Comparison of ENCODE assay signal across 9 cellular contexts in the genomic region with DNA sequence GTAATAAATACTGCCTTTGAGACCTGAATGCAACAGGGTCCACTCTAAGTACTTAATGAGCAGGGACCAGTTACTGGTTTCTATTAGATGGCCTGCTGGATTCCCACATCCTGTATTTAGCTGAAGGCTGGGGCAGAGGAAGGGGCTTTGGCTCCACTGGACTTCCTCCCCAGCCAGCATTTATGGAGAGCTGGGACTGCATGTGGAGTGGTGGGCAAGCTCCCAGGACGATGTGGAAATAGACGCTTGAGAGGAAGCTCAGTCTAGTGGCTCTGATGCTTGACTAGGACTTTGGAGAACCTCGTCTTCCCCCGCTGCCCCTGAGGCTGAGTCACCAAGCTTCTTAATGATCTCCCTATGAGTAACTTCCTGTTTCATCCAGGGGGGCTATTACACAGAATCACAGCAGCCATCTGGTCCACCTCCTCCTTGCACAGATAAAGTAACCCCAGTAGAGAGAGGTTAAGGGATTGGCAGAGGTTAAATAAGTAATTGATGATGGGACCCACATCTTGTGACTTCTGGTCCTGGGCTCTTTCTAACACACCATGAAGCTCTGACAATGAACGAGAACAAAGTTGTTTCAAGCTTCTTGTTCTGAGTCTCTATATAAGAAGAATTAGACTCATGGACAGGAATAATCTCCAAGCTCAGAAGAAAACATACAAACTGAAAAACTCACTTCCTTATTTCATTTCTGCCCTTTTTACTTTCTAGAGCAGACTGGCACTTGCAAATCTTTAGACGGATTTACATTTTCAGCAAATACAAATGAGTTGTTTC.
DNase-seq lines count a peak whose midpoint lies in the region; ATAC-seq, FAIRE-seq and TF ChIP-seq lines count a peak whose summit lies in the region.
"Had no signal": no experiment of that assay in that cellular context is flagged by ENCODE, and none has a peak within 500 bp of the region (broad histone marks: within the 10 kb centered on the region; RNA-seq: fewer than 3 reads in every experiment).

No MANE protein-coding gene starts in this region.

- no peak overlapping the region for H2BK15ac ChIP-seq in H9 (ENCODE audit: low read depth, low read length)

- no peak overlapping the region for H3K56ac ChIP-seq in H9 (ENCODE audit: insufficient read length, low read depth, low read length)

- H4K20me1 ChIP-seq in fibroblast of lung (ENCODE audit: control insufficient read depth, extremely low read depth, insufficient read depth, low read length) (no peaks in the 10 kb centered on the region), H9 (ENCODE audit: control insufficient read depth, insufficient read depth, insufficient read length) (no peaks in the 10 kb centered on the region)

- DNase-seq in GF-D8 (lab: John Stamatoyannopoulos, UW) (peak; percentile 24), SKM-1 (lab: John Stamatoyannopoulos, UW; ENCODE audit: unreplicated experiment) (peak; percentile 28), fibroblast of lung (ENCODE audit: low read depth in 2 of 2) (peak; percentile 97 to 99), pancreas (peak in 2 of 6 donors; percentile 38), H7 (no peak), H9 (no peak)

- no peak for FAIRE-seq in pancreas (lab: Jason Lieb, UNC)

- H3K18ac ChIP-seq in H9 (ENCODE audit: insufficient read length, low read depth, low read length) = no peak overlapping the region

- no peak overlapping the region for H3T11ph ChIP-seq in H9 (ENCODE audit: low read length)

- H3K27ac Mint-ChIP-seq in H9 = peak overlapping the region in 1 of 3 experiments; percentile 19; a peak in 3 of 7 replicates
- H3K27ac Mint-ChIP-seq: activated naive CD8-positive, alpha-beta T cell had no signal

- no peak overlapping the region for H2BK20ac ChIP-seq in H9 (ENCODE audit: low read depth, low read length, poor library complexity, severe bottlenecking)

- no peak overlapping the region for H2AK5ac ChIP-seq in H9 (ENCODE audit: insufficient read length, low read length)

- H3K27me3 Mint-ChIP-seq in H9 (ENCODE audit: low read depth) = no peaks in the 10 kb centered on the region
- H3K27me3 Mint-ChIP-seq: activated naive CD8-positive, alpha-beta T cell had no signal

- H3K23me2 ChIP-seq in H9 (ENCODE audit: insufficient read length, low read depth, low read length, poor library complexity, severe bottlenecking) = no peaks in the 10 kb centered on the region

- TF ChIP-seq CTCF in fibroblast of lung (conservative IDR thresholded peaks at IDR 0.05 in 1 of 2, IDR thresholded peaks at IDR 0.05 in 1 of 2; ENCODE audit: low read depth in 1 of 2, low read length in 2 of 2) = no peak
- TF ChIP-seq CTCF in pancreas (IDR thresholded peaks at IDR 0.05) = no peak
- TF ChIP-seq CTCF in H9 (conservative IDR thresholded peaks at IDR 0.05) = no peak

- no peaks in the 10 kb centered on the region for H3K79me1 ChIP-seq in H9 (ENCODE audit: insufficient read depth, low read depth, low read length, poor library complexity, severe bottlenecking)

- H3K9me3 ChIP-seq in fibroblast of lung (ENCODE audit: control insufficient read depth, insufficient read depth, low read depth, low read length) (no peaks in the 10 kb centered on the region), pancreas (no peaks in the 10 kb centered on the region), H9 (ENCODE audit: control insufficient read depth, low read depth, low read length) (no peaks in the 10 kb centered on the region)

- 70 to 78% methylated on average over 6 of the region's 6 CpGs for WGBS in pancreas, 2 donors
- WGBS in H9 (ENCODE audit: extremely low coverage, insufficient read length, low lambda C conversion rate) = no CpG with 5 or more reads among the region's 6 CpGs

- H3K4me3 ChIP-seq in fibroblast of lung (replicated peaks in 1 of 4; ENCODE audit: control extremely low read depth in 1 of 4, insufficient read depth in 1 of 4, low read depth in 3 of 4, low read length in 4 of 4) (no peak overlapping the region), pancreas (no peak overlapping the region), H7 (ENCODE audit: insufficient read depth, low read depth, low read length) (no peak overlapping the region)

- H3K79me2 ChIP-seq in fibroblast of lung (ENCODE audit: control insufficient read depth, insufficient read depth, low read length) = peaks cover 6% of the 10 kb centered on the region
- H3K79me2 ChIP-seq in H9 (ENCODE audit: insufficient read depth, low read length) = no peaks in the 10 kb centered on the region

- H4K91ac ChIP-seq in H9 (ENCODE audit: insufficient read length, low read depth, low read length) = no peak overlapping the region

- H3K36me3 ChIP-seq in fibroblast of lung (ENCODE audit: control insufficient read depth, insufficient read depth, low read length) (no peaks in the 10 kb centered on the region), pancreas (no peaks in the 10 kb centered on the region), H7 (replicated peaks; ENCODE audit: control insufficient read depth, insufficient read depth, low read length) (no peaks in the 10 kb centered on the region)

- no peak overlapping the region for H2BK5ac ChIP-seq in H9 (ENCODE audit: insufficient read length, low read length)

- no peak overlapping the region for H3K23ac ChIP-seq in H9 (ENCODE audit: insufficient read length, low read depth, low read length)

- H3K36me3 Mint-ChIP-seq in H9 (ENCODE audit: insufficient read depth in 1 of 3, low read depth in 3 of 3) = no peaks in the 10 kb centered on the region; a peak in 2 of 7 replicates
- H3K36me3 Mint-ChIP-seq: activated naive CD8-positive, alpha-beta T cell had no signal

- H3K4me2 ChIP-seq in fibroblast of lung (ENCODE audit: extremely low read depth, insufficient read depth, low read length) (peak overlapping the region; percentile 73), H9 (ENCODE audit: insufficient read depth, insufficient read length, low read length) (no peak overlapping the region)

- no peaks in the 10 kb centered on the region for H3K9me3 Mint-ChIP-seq in H9

- H3K4me1 Mint-ChIP-seq in H9 = peaks cover 41% of the 10 kb centered on the region in 2 experiments

- H2BK12ac ChIP-seq in H9 (ENCODE audit: insufficient read length, low read depth, low read length) = no peak overlapping the region

- peak overlapping the region; percentile 14 for H3K9ac ChIP-seq in fibroblast of lung (ENCODE audit: insufficient read depth, low read length)
- no peak overlapping the region for H3K9ac ChIP-seq in H9 (ENCODE audit: extremely low read depth, insufficient read length, low read length)

- no peak overlapping the region for H4K5ac ChIP-seq in H9 (ENCODE audit: insufficient read length, low read depth, low read length)

- H2AFZ ChIP-seq in fibroblast of lung (ENCODE audit: low read length) (no peak overlapping the region), H9 (ENCODE audit: low read length) (no peak overlapping the region)

- no peak overlapping the region for H2BK120ac ChIP-seq in H9 (ENCODE audit: low read depth, low read length, poor library complexity, severe bottlenecking)

- H3K27ac ChIP-seq in fibroblast of lung (ENCODE audit: insufficient read depth, low read length) (peak overlapping the region; percentile 90), pancreas (peak overlapping the region in 1 of 4 donors; percentile 28), H9 (ENCODE audit: insufficient read length, low read depth, low read length) (no peak overlapping the region)

- H3K4ac ChIP-seq in H9 (ENCODE audit: low read depth, low read length) = no peak overlapping the region

- peaks cover 35% of the 10 kb centered on the region for H3K4me1 ChIP-seq in fibroblast of lung (ENCODE audit: control insufficient read depth, extremely low read depth, insufficient read depth, low read length)
- H3K4me1 ChIP-seq in pancreas = peaks cover 0 to 9% (median 0%) of the 10 kb centered on the region in 3 donors
- peaks cover 2% of the 10 kb centered on the region; the same call in 1 of the 2 replicates for H3K4me1 ChIP-seq in H9 (ENCODE audit: insufficient read depth, low read length)

- no peak overlapping the region for H3K14ac ChIP-seq in H9 (ENCODE audit: insufficient read depth, low read length)

- no peak overlapping the region for H3K4me3 Mint-ChIP-seq in H9
- H3K4me3 Mint-ChIP-seq: activated naive CD8-positive, alpha-beta T cell had no signal

- no peak overlapping the region for H4K8ac ChIP-seq in H9 (replicated peaks; ENCODE audit: insufficient read length, low read depth, low read length)

- H3K27me3 ChIP-seq in fibroblast of lung (ENCODE audit: control insufficient read depth, insufficient read depth, low read length) (no peaks in the 10 kb centered on the region), pancreas (no peaks in the 10 kb centered on the region), H7 (ENCODE audit: control insufficient read depth, insufficient read depth, low read length) (no peaks in the 10 kb centered on the region), H9 (ENCODE audit: insufficient read depth, low read length) (no peaks in the 10 kb centered on the region)

- intact Hi-C loops in pancreas (cut with DNase I) = no loop called here

- ATAC-seq in GM19397 (IDR thresholded peaks at IDR 0.05; ENCODE audit: unreplicated experiment) = peak; percentile 74
- peak; percentile 81 for ATAC-seq in HG03378 (IDR thresholded peaks at IDR 0.05; ENCODE audit: unreplicated experiment)
- peak in 3 of 4 donors; percentile 5 to 58 (median 52) for ATAC-seq in pancreas

Comparison
In these comparisons a context has a peak if more than half of its experiments do, and no peak if none do; other contexts are left out.
1. DNase-seq: peak in GF-D8 (single experiment), SKM-1 (single experiment) and fibroblast of lung (2 of 2); none in H7 (single experiment) and H9 (single experiment).
2. Peak in every context shown above with its lines, with median percentiles within 50 percentile points of each other: ATAC-seq.